In genomic region chr3:27626596-27627118, GRCh38 we compare ENCODE assay signal across 14 cellular contexts.
"Had no signal": no experiment of that assay in that cellular context is flagged by ENCODE, and none has a peak within 500 bp of the region (broad histone marks: within the 10 kb centered on the region; RNA-seq: fewer than 3 reads in every experiment).

No MANE protein-coding gene starts in this region.

- H3K27ac ChIP-seq: SJCRH30, uterus, VCaP had no signal

- H3K27me3 Mint-ChIP-seq: activated naive CD8-positive, alpha-beta T cell had no signal

- H3K4me3 Mint-ChIP-seq: activated naive CD8-positive, alpha-beta T cell; stimulated activated naive CD8-positive, alpha-beta T cell treated with anti-CD3 and anti-CD28 coated beads, Interleukin-15, amount 100 ng/mL, for 72 hours had no signal

- H3K36me3 Mint-ChIP-seq: activated naive CD8-positive, alpha-beta T cell had no signal

- ATAC-seq: stimulated activated naive CD8-positive, alpha-beta T cell treated with anti-CD3 and anti-CD28 coated beads, Interleukin-15, amount 100 ng/mL, for 72 hours had no signal

- H3K4me1 ChIP-seq: SJCRH30, uterus had no signal

- H3K9me3 ChIP-seq: SJCRH30, uterus had no signal

- DNase-seq: aorta; cortex of kidney; hypothalamus; midbrain; nucleus accumbens; stimulated activated CD4-positive, alpha-beta T cell treated with anti-CD3 and anti-CD28 coated beads, Interleukin-4, amount 100 ng/mL, for 1 hour; stimulated activated CD8-positive, alpha-beta memory T cell treated with anti-CD3 and anti-CD28 coated beads, Interleukin-4, amount 100 ng/mL, for 48 hours; stimulated activated naive CD8-positive, alpha-beta T cell treated with anti-CD3 and anti-CD28 coated beads, Interleukin-15, amount 100 ng/mL, for 72 hours; SW 1271; uterus had no signal

- H3K4me3 ChIP-seq: lung, SJCRH30, uterus had no signal

- H3K27me3 ChIP-seq: SJCRH30, uterus had no signal

- H3K36me3 ChIP-seq: SJCRH30, uterus had no signal

- H3K27ac Mint-ChIP-seq: activated naive CD8-positive, alpha-beta T cell had no signal

- H3K9me3 Mint-ChIP-seq: stimulated activated naive CD8-positive, alpha-beta T cell treated with anti-CD3 and anti-CD28 coated beads, Interleukin-15, amount 100 ng/mL, for 72 hours had no signal
